In genomic region chr6:7198833-7199800, GRCh38 we compare ENCODE assay signal across 1 cellular context.
TF ChIP-seq lines count a peak whose summit lies in the region.

No MANE protein-coding gene starts in this region.

TF ChIP-seq in WTC11, 78 proteins besides CTCF, POLR2A, EP300 and RAD21 (continued from another document):
- TF ChIP-seq HMGXB4 (CRISPR knock-in tag; IDR thresholded peaks at IDR 0.05) (no peak), ZNF317 (CRISPR knock-in tag; IDR thresholded peaks at IDR 0.05; ENCODE audit: borderline replicate concordance, low read depth) (no peak), ZNF416 (CRISPR knock-in tag; IDR thresholded peaks at IDR 0.05) (no peak), GTF2I (CRISPR knock-in tag; conservative IDR thresholded peaks at IDR 0.05) (no peak), ZNF121 (CRISPR knock-in tag; IDR thresholded peaks at IDR 0.05) (no peak), TEAD4 (CRISPR knock-in tag; IDR thresholded peaks at IDR 0.05) (no peak), ZNF281 (CRISPR knock-in tag; IDR thresholded peaks at IDR 0.05) (no peak), MAX (CRISPR knock-in tag; IDR thresholded peaks at IDR 0.05) (no peak), EMX1 (CRISPR knock-in tag; IDR thresholded peaks at IDR 0.05) (no peak), ZNF263 (CRISPR knock-in tag; IDR thresholded peaks at IDR 0.05; ENCODE audit: low read depth) (no peak), ATF1 (CRISPR knock-in tag; IDR thresholded peaks at IDR 0.05) (no peak), ETV6 (CRISPR knock-in tag; IDR thresholded peaks at IDR 0.05) (no peak)
- TF ChIP-seq, protein P1, sequence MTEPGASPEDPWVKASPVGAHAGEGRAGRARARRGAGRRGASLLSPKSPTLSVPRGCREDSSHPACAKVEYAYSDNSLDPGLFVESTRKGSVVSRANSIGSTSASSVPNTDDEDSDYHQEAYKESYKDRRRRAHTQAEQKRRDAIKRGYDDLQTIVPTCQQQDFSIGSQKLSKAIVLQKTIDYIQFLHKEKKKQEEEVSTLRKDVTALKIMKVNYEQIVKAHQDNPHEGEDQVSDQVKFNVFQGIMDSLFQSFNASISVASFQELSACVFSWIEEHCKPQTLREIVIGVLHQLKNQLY (CRISPR knock-in tag; IDR thresholded peaks at IDR 0.05), result no peak
